22 cellular contexts compared by ENCODE assay signal in genomic region chr2:23521060-23521459, GRCh38.
"Had no signal": no experiment of that assay in that cellular context is flagged by ENCODE, and none has a peak within 500 bp of the region (broad histone marks: within the 10 kb centered on the region; RNA-seq: fewer than 3 reads in every experiment).

No MANE protein-coding gene starts in this region.

- H3K27me3 ChIP-seq: dorsolateral prefrontal cortex, gastroesophageal sphincter, pancreas, right lobe of liver, stomach had no signal

- H3K9me3 Mint-ChIP-seq: immature natural killer cell, memory B cell, mesothelial cell of epicardium, natural killer cell, type B pancreatic cell had no signal

- H3K36me3 ChIP-seq: gastroesophageal sphincter, left ventricle myocardium inferior, lower lobe of right lung, pancreas, prostate gland, right lobe of liver, stomach had no signal

- H3K4me3 ChIP-seq: dorsolateral prefrontal cortex, gastroesophageal sphincter, left ventricle myocardium inferior, lower lobe of right lung, pancreas, prostate gland, right lobe of liver, stomach had no signal

- ATAC-seq: gastroesophageal sphincter, left cardiac atrium, lower lobe of right lung, natural killer cell had no signal

- H3K4me1 ChIP-seq: pancreas, right lobe of liver had no signal

- DNase-seq: cortex of kidney; dorsolateral prefrontal cortex; effector CD8-positive, alpha-beta T cell; glutamatergic neuron; immature natural killer cell; left cardiac atrium; left ventricle myocardium inferior; lower lobe of right lung; natural killer cell; occipital lobe; pancreas; retina; right lobe of liver; stimulated activated CD4-positive, alpha-beta T cell treated with anti-CD3 and anti-CD28 coated beads, Interleukin-2, amount 100 ng/mL, for 24 hours; stimulated activated CD4-positive, alpha-beta T cell treated with anti-CD3 and anti-CD28 coated beads, Interleukin-4, amount 100 ng/mL, for 4 hours; stimulated activated naive CD4-positive, alpha-beta T cell; stomach had no signal

- H3K36me3 Mint-ChIP-seq: immature natural killer cell, memory B cell, mesothelial cell of epicardium, natural killer cell had no signal

- H3K27me3 Mint-ChIP-seq: memory B cell, type B pancreatic cell had no signal

- H3K9me3 ChIP-seq: gastroesophageal sphincter, left ventricle myocardium inferior, lower lobe of right lung, pancreas, prostate gland, right lobe of liver, stomach had no signal

- H3K27ac ChIP-seq: left ventricle myocardium inferior, lower lobe of right lung, right lobe of liver had no signal

- H3K27ac Mint-ChIP-seq: immature natural killer cell, memory B cell, mesothelial cell of epicardium, natural killer cell had no signal

- H3K4me3 Mint-ChIP-seq: immature natural killer cell, memory B cell, mesothelial cell of epicardium, natural killer cell, type B pancreatic cell had no signal
